In the genomic region with DNA sequence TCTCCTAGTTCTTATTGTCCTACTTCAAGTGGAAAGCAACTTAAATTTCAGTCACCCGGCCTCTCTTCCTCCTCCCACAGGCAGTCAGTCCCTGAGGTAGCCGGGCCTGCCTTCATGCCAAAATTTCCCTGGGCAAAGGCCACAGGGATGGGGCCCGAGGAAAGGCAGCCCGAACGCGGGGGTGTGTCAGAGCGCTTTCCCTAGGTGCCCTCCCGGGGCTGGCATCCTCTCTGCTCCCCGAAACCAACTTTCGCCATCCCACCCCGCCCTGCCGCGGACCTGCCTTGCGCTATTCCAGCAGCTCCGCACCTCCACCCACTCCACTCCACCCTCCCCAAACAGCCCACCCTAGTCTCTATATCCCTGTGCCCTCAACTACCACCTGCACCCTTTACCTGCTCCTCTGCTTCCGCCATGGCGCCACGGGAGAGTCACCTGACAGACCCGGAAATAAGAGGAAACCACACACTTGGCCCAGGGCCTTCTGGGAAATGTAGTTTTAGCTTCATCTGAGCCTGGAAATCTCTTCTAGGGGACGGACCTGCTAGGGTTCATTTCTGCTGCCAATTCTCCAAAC, we compare ENCODE assay signal across 1 cellular context.
A peak's percentile ranks its signal among the peaks of the same experiment; 100 is the strongest.
TF ChIP-seq lines count a peak whose summit lies in the region.

A gene (minus strand): TSS at position 433 of the 577 bp plus-strand sequence. CDS start 17 bp downstream, at position 416.

TF ChIP-seq in HepG2, 621 proteins besides CTCF, POLR2A, EP300 and RAD21 (continued from another document and continues in another):
- TF ChIP-seq, protein P1, sequence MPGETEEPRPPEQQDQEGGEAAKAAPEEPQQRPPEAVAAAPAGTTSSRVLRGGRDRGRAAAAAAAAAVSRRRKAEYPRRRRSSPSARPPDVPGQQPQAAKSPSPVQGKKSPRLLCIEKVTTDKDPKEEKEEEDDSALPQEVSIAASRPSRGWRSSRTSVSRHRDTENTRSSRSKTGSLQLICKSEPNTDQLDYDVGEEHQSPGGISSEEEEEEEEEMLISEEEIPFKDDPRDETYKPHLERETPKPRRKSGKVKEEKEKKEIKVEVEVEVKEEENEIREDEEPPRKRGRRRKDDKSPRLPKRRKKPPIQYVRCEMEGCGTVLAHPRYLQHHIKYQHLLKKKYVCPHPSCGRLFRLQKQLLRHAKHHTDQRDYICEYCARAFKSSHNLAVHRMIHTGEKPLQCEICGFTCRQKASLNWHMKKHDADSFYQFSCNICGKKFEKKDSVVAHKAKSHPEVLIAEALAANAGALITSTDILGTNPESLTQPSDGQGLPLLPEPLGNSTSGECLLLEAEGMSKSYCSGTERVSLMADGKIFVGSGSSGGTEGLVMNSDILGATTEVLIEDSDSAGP (CRISPR knock-in tag; IDR thresholded peaks at IDR 0.05; ENCODE audit: borderline replicate concordance) = peak; percentile 51; the same call in 1 of the 2 replicates
- TF ChIP-seq RXRA (CRISPR knock-in tag; IDR thresholded peaks at IDR 0.05) (peak; percentile 34; the same call in 1 of the 2 replicates), ZNF224 (CRISPR knock-in tag; IDR thresholded peaks at IDR 0.05) (no peak), ZNF354B (CRISPR knock-in tag; IDR thresholded peaks at IDR 0.05) (no peak), HNRNPUL1 (IDR thresholded peaks at IDR 0.05; ENCODE audit: low read depth, low read length) (no peak), POLR2AphosphoS2 (IDR thresholded peaks at IDR 0.05; ENCODE audit: low read depth, low read length) (no peak), KAT7 (CRISPR knock-in tag; IDR thresholded peaks at IDR 0.05; ENCODE audit: borderline replicate concordance) (no peak; the same call in 1 of the 2 replicates), ZFP36L2 (CRISPR knock-in tag; IDR thresholded peaks at IDR 0.05) (no peak), XRCC5 (optimal IDR thresholded peaks at IDR 0.05; ENCODE audit: low read length) (peak; percentile 45), ZNF30 (CRISPR knock-in tag; IDR thresholded peaks at IDR 0.05) (no peak), KLF16 (CRISPR knock-in tag; IDR thresholded peaks at IDR 0.05) (peak in 1 of 2 experiments; percentile 66; a peak in 1 of 4 replicates), SAFB2 (CRISPR knock-in tag; IDR thresholded peaks at IDR 0.05; ENCODE audit: borderline replicate concordance, low read depth) (no peak), RBM39 (IDR thresholded peaks at IDR 0.05; ENCODE audit: low read depth, low read length, poor library complexity, severe bottlenecking) (no peak), ISX (CRISPR knock-in tag; conservative IDR thresholded peaks at IDR 0.05) (no peak), ZNF878 (CRISPR knock-in tag; IDR thresholded peaks at IDR 0.05) (no peak), ZMYM4 (CRISPR knock-in tag; IDR thresholded peaks at IDR 0.05) (peak; percentile 70), SIN3B (IDR thresholded peaks at IDR 0.05; ENCODE audit: low read length) (peak; percentile 66; the same call in 1 of the 2 replicates), RXRB (CRISPR knock-in tag; IDR thresholded peaks at IDR 0.05; ENCODE audit: borderline replicate concordance) (peak; percentile 46), ZNF382 (CRISPR knock-in tag; IDR thresholded peaks at IDR 0.05; ENCODE audit: borderline replicate concordance) (no peak), ZNF883 (CRISPR knock-in tag; IDR thresholded peaks at IDR 0.05; ENCODE audit: not compliant biosample characterization) (no peak), TEAD2 (CRISPR knock-in tag; IDR thresholded peaks at IDR 0.05) (no peak), ZSCAN31 (CRISPR knock-in tag; IDR thresholded peaks at IDR 0.05; ENCODE audit: low read depth) (no peak), MZF1 (CRISPR knock-in tag; IDR thresholded peaks at IDR 0.05; ENCODE audit: borderline replicate concordance) (no peak), ZNF292 (CRISPR knock-in tag; IDR thresholded peaks at IDR 0.05; ENCODE audit: borderline replicate concordance, low read depth) (no peak), BRCA1 (CRISPR knock-in tag; IDR thresholded peaks at IDR 0.05) (no peak), ZBTB7B (CRISPR knock-in tag; IDR thresholded peaks at IDR 0.05) (no peak), TAF15 (IDR thresholded peaks at IDR 0.05; ENCODE audit: low read depth, low read length, poor library complexity, severe bottlenecking) (no peak), ZNF83 (CRISPR knock-in tag; IDR thresholded peaks at IDR 0.05; ENCODE audit: borderline replicate concordance) (0 out of 2 replicates have a peak, but pooled peaks have one; percentile 48), FOXO1 (CRISPR knock-in tag; IDR thresholded peaks at IDR 0.05) (no peak), JUN (CRISPR knock-in tag; IDR thresholded peaks at IDR 0.05) (no peak)
- TF ChIP-seq, protein P2, sequence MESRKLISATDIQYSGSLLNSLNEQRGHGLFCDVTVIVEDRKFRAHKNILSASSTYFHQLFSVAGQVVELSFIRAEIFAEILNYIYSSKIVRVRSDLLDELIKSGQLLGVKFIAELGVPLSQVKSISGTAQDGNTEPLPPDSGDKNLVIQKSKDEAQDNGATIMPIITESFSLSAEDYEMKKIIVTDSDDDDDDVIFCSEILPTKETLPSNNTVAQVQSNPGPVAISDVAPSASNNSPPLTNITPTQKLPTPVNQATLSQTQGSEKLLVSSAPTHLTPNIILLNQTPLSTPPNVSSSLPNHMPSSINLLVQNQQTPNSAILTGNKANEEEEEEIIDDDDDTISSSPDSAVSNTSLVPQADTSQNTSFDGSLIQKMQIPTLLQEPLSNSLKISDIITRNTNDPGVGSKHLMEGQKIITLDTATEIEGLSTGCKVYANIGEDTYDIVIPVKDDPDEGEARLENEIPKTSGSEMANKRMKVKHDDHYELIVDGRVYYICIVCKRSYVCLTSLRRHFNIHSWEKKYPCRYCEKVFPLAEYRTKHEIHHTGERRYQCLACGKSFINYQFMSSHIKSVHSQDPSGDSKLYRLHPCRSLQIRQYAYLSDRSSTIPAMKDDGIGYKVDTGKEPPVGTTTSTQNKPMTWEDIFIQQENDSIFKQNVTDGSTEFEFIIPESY (CRISPR knock-in tag; IDR thresholded peaks at IDR 0.05) = no peak
- TF ChIP-seq, protein P3, sequence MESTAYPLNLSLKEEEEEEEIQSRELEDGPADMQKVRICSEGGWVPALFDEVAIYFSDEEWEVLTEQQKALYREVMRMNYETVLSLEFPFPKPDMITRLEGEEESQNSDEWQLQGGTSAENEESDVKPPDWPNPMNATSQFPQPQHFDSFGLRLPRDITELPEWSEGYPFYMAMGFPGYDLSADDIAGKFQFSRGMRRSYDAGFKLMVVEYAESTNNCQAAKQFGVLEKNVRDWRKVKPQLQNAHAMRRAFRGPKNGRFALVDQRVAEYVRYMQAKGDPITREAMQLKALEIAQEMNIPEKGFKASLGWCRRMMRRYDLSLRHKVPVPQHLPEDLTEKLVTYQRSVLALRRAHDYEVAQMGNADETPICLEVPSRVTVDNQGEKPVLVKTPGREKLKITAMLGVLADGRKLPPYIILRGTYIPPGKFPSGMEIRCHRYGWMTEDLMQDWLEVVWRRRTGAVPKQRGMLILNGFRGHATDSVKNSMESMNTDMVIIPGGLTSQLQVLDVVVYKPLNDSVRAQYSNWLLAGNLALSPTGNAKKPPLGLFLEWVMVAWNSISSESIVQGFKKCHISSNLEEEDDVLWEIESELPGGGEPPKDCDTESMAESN (CRISPR knock-in tag; conservative IDR thresholded peaks at IDR 0.05) = no peak
- TF ChIP-seq, protein P4, sequence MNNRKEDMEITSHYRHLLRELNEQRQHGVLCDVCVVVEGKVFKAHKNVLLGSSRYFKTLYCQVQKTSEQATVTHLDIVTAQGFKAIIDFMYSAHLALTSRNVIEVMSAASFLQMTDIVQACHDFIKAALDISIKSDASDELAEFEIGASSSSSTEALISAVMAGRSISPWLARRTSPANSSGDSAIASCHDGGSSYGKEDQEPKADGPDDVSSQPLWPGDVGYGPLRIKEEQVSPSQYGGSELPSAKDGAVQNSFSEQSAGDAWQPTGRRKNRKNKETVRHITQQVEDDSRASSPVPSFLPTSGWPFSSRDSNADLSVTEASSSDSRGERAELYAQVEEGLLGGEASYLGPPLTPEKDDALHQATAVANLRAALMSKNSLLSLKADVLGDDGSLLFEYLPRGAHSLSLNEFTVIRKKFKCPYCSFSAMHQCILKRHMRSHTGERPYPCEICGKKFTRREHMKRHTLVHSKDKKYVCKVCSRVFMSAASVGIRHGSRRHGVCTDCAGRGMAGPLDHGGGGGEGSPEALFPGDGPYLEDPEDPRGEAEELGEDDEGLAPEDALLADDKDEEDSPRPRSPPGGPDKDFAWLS (CRISPR knock-in tag; IDR thresholded peaks at IDR 0.05; ENCODE audit: borderline replicate concordance) = no peak
- TF ChIP-seq, protein P5, sequence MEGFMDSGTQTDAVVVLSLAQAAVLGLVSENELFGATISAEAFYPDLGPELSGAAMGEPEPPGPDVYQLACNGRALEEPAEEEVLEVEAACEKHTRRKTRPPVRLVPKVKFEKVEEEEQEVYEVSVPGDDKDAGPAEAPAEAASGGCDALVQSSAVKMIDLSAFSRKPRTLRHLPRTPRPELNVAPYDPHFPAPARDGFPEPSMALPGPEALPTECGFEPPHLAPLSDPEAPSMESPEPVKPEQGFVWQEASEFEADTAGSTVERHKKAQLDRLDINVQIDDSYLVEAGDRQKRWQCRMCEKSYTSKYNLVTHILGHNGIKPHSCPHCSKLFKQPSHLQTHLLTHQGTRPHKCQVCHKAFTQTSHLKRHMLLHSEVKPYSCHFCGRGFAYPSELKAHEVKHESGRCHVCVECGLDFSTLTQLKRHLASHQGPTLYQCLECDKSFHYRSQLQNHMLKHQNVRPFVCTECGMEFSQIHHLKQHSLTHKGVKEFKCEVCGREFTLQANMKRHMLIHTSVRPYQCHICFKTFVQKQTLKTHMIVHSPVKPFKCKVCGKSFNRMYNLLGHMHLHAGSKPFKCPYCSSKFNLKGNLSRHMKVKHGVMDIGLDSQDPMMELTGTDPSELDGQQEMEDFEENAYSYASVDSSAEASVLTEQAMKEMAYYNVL (CRISPR knock-in tag; IDR thresholded peaks at IDR 0.05; ENCODE audit: borderline replicate concordance) = no peak
- TF ChIP-seq, protein P6, sequence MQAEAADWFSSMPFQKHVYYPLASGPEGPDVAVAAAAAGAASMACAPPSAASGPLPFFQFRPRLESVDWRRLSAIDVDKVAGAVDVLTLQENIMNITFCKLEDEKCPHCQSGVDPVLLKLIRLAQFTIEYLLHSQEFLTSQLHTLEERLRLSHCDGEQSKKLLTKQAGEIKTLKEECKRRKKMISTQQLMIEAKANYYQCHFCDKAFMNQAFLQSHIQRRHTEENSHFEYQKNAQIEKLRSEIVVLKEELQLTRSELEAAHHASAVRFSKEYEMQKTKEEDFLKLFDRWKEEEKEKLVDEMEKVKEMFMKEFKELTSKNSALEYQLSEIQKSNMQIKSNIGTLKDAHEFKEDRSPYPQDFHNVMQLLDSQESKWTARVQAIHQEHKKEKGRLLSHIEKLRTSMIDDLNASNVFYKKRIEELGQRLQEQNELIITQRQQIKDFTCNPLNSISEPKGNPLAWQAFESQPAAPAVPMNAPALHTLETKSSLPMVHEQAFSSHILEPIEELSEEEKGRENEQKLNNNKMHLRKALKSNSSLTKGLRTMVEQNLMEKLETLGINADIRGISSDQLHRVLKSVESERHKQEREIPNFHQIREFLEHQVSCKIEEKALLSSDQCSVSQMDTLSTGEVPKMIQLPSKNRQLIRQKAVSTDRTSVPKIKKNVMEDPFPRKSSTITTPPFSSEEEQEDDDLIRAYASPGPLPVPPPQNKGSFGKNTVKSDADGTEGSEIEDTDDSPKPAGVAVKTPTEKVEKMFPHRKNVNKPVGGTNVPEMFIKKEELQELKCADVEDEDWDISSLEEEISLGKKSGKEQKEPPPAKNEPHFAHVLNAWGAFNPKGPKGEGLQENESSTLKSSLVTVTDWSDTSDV (CRISPR knock-in tag; IDR thresholded peaks at IDR 0.05) = no peak
- TF ChIP-seq, protein P7, sequence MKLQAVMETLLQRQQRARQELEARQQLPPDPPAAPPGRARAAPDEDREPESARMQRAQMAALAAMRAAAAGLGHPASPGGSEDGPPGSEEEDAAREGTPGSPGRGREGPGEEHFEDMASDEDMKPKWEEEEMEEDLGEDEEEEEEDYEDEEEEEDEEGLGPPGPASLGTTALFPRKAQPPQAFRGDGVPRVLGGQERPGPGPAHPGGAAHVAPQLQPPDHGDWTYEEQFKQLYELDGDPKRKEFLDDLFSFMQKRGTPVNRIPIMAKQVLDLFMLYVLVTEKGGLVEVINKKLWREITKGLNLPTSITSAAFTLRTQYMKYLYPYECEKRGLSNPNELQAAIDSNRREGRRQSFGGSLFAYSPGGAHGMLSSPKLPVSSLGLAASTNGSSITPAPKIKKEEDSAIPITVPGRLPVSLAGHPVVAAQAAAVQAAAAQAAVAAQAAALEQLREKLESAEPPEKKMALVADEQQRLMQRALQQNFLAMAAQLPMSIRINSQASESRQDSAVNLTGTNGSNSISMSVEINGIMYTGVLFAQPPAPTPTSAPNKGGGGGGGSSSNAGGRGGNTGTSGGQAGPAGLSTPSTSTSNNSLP (IDR thresholded peaks at IDR 0.05; ENCODE audit: low read depth, low read length) = no peak
- TF ChIP-seq, protein P8, sequence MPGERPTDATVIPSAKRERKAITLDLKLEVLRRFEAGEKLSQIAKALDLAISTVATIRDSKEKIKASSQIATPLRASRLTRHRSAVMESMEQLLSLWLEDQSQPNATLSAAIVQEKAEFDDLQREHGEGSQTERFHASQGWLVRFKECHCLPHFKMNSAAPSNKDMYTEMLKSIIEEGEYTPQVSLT (CRISPR knock-in tag; IDR thresholded peaks at IDR 0.05; ENCODE audit: borderline replicate concordance, low read depth) = no peak
- TF ChIP-seq, protein P9, sequence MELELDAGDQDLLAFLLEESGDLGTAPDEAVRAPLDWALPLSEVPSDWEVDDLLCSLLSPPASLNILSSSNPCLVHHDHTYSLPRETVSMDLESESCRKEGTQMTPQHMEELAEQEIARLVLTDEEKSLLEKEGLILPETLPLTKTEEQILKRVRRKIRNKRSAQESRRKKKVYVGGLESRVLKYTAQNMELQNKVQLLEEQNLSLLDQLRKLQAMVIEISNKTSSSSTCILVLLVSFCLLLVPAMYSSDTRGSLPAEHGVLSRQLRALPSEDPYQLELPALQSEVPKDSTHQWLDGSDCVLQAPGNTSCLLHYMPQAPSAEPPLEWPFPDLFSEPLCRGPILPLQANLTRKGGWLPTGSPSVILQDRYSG (CRISPR knock-in tag; IDR thresholded peaks at IDR 0.05) = no peak
- TF ChIP-seq, protein P10, sequence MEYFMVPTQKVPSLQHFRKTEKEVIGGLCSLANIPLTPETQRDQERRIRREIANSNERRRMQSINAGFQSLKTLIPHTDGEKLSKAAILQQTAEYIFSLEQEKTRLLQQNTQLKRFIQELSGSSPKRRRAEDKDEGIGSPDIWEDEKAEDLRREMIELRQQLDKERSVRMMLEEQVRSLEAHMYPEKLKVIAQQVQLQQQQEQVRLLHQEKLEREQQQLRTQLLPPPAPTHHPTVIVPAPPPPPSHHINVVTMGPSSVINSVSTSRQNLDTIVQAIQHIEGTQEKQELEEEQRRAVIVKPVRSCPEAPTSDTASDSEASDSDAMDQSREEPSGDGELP (IDR thresholded peaks at IDR 0.05; ENCODE audit: borderline replicate concordance, low read depth) = peak; percentile 44; the same call in 1 of the 2 replicates
- TF ChIP-seq, protein P11, sequence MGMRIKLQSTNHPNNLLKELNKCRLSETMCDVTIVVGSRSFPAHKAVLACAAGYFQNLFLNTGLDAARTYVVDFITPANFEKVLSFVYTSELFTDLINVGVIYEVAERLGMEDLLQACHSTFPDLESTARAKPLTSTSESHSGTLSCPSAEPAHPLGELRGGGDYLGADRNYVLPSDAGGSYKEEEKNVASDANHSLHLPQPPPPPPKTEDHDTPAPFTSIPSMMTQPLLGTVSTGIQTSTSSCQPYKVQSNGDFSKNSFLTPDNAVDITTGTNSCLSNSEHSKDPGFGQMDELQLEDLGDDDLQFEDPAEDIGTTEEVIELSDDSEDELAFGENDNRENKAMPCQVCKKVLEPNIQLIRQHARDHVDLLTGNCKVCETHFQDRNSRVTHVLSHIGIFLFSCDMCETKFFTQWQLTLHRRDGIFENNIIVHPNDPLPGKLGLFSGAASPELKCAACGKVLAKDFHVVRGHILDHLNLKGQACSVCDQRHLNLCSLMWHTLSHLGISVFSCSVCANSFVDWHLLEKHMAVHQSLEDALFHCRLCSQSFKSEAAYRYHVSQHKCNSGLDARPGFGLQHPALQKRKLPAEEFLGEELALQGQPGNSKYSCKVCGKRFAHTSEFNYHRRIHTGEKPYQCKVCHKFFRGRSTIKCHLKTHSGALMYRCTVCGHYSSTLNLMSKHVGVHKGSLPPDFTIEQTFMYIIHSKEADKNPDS (CRISPR knock-in tag; IDR thresholded peaks at IDR 0.05) = no peak
